16 cellular contexts compared by ENCODE assay signal in genomic region chr12:89884917-89885316, GRCh38.
DNase-seq lines count a peak whose midpoint lies in the region; ATAC-seq, FAIRE-seq and TF ChIP-seq lines count a peak whose summit lies in the region.
"Had no signal": no experiment of that assay in that cellular context is flagged by ENCODE, and none has a peak within 500 bp of the region (broad histone marks: within the 10 kb centered on the region; RNA-seq: fewer than 3 reads in every experiment).

No MANE protein-coding gene starts in this region.

- H2BK15ac ChIP-seq in neuronal stem cell (ENCODE audit: low read length) = no peak overlapping the region

- no peak overlapping the region for H3K9ac ChIP-seq in HUES48 (ENCODE audit: low read depth, low read length)
- no peak overlapping the region for H3K9ac ChIP-seq in neuronal stem cell (ENCODE audit: low read depth, low read length, poor library complexity)

- H3K4ac ChIP-seq in neuronal stem cell (ENCODE audit: low read length) = no peak overlapping the region

- no peak overlapping the region for H3K4me2 ChIP-seq in neuronal stem cell (ENCODE audit: insufficient read depth, low read length, poor library complexity, severe bottlenecking)

- peaks cover 44% of the 10 kb centered on the region for H3K4me1 Mint-ChIP-seq in activated B cell treated with CpG ODN at 0.5 μM for 24 hours

- H3K36me3 ChIP-seq in HUES48 (ENCODE audit: control insufficient read depth, insufficient read depth, low read length) (no peaks in the 10 kb centered on the region), neuronal stem cell (replicated peaks in 1 of 2; ENCODE audit: control insufficient read depth in 2 of 2, insufficient read depth in 2 of 2, low read length in 2 of 2) (no peaks in the 10 kb centered on the region)

- DNase-seq in NCI-H1930 (lab: John Stamatoyannopoulos, UW) (peak; percentile 57 to 60), activated B cell treated with CpG ODN at 0.5 μM for 24 hours (no peak), neuronal stem cell (ENCODE audit: low spot score) (no peak), Right ventricle myocardium inferior (ENCODE audit: missing footprints) (no peak), KG1 (lab: John Stamatoyannopoulos, UW) (no peak), frontal cortex (ENCODE audit: low spot score in 2 of 2) (no peak)
- DNase-seq: CD8-positive, alpha-beta memory T cell; DND-41; GDM1; GOT3; NCI-H1048; NCI-H187; NCI-H526 treated with DMSO at 0.1 percent for 48 hours had no signal

- H2AFZ ChIP-seq in neuronal stem cell (ENCODE audit: low read length) = no peak overlapping the region

- H3K14ac ChIP-seq in neuronal stem cell (ENCODE audit: low read length) = no peak overlapping the region

- no peak overlapping the region for H3K4me3 ChIP-seq in HUES48 (ENCODE audit: low read depth, low read length)
- no peak overlapping the region for H3K4me3 ChIP-seq in neuronal stem cell (ENCODE audit: low read length in 2 of 2)
- H3K4me3 ChIP-seq: K562 had no signal

- no peak overlapping the region for H2BK120ac ChIP-seq in neuronal stem cell (ENCODE audit: low read depth, low read length)

- FAIRE-seq in frontal cortex (lab: Jason Lieb, UNC) = no peak
- FAIRE-seq: K562 had no signal

- H4K8ac ChIP-seq in neuronal stem cell (ENCODE audit: low read depth, low read length) = no peak overlapping the region

- POLR2A ChIA-PET in activated B cell treated with CpG ODN at 0.5 μM for 24 hours (lab: Charles Lee) = interaction anchor here (0.8 to 5.1 kb wide), 6 partner anchors 21 to 176 kb away, joined by 4 to 67 read pairs (median 6); partner anchors contain the start of gene ATP2B1

- H3K36me3 Mint-ChIP-seq in activated B cell treated with CpG ODN at 0.5 μM for 24 hours (ENCODE audit: low read depth) = no peaks in the 10 kb centered on the region

- H3K23ac ChIP-seq in neuronal stem cell (ENCODE audit: low read depth, low read length, poor library complexity) = no peak overlapping the region

- no CpG with 5 or more reads among the region's 1 CpG for WGBS in neuronal stem cell (ENCODE audit: extremely low coverage in 2 of 2, insufficient read length in 2 of 2, insufficient replicate concordance in 1 of 2), 2 donors

- H3K9me3 ChIP-seq in HUES48 (ENCODE audit: control insufficient read depth, insufficient read depth, low read length) (no peaks in the 10 kb centered on the region; the same call in 1 of the 2 replicates), neuronal stem cell (replicated peaks in 1 of 2; ENCODE audit: control insufficient read depth in 2 of 2, insufficient read depth in 1 of 2, low read depth in 1 of 2, low read length in 2 of 2) (no peaks in the 10 kb centered on the region)

- H3K27me3 ChIP-seq in HUES48 (ENCODE audit: control insufficient read depth, insufficient read depth, low read length) = no peaks in the 10 kb centered on the region
- H3K27me3 ChIP-seq in neuronal stem cell (ENCODE audit: control insufficient read depth in 3 of 3, insufficient read depth in 3 of 3, low read depth in 1 of 3, low read length in 3 of 3) = no peaks in the 10 kb centered on the region

- peak overlapping the region; percentile 86 for H3K27ac ChIP-seq in HUES48 (ENCODE audit: low read depth, low read length)
- peak overlapping the region; percentile 55 for H3K27ac ChIP-seq in neuronal stem cell (replicated peaks; ENCODE audit: low read length)
- H3K27ac ChIP-seq: HL-60 had no signal

- intact Hi-C loops in activated B cell treated with CpG ODN at 0.5 μM for 24 hours (cut with micrococcal nuclease) = loop anchor here (5.0 to 10.0 kb wide), 2 partner anchors 127 to 220 kb away; no protein-coding TSS in a partner anchor
- intact Hi-C loops in Right ventricle myocardium inferior (cut with DNase I) = no loop called here

- H2BK5ac ChIP-seq in neuronal stem cell (ENCODE audit: low read length) = no peak overlapping the region

- no peak overlapping the region for H3K4me3 Mint-ChIP-seq in activated B cell treated with CpG ODN at 0.5 μM for 24 hours
- H3K4me3 Mint-ChIP-seq: CD8-positive, alpha-beta memory T cell had no signal

- ATAC-seq in activated B cell treated with CpG ODN at 0.5 μM for 24 hours (ENCODE audit: low read depth) = no peak
- ATAC-seq in Right ventricle myocardium inferior = no peak
- ATAC-seq: K562 had no signal

- H3K9me3 Mint-ChIP-seq in activated B cell treated with CpG ODN at 0.5 μM for 24 hours = no peaks in the 10 kb centered on the region

- TF ChIP-seq CTCF in activated B cell treated with CpG ODN at 0.5 μM for 24 hours (IDR thresholded peaks at IDR 0.05) = no peak

- peak overlapping the region; percentile 97 for H3K27ac Mint-ChIP-seq in activated B cell treated with CpG ODN at 0.5 μM for 24 hours

- H2AK5ac ChIP-seq in neuronal stem cell (ENCODE audit: low read depth, low read length) = no peak overlapping the region

- no peaks in the 10 kb centered on the region for H3K27me3 Mint-ChIP-seq in activated B cell treated with CpG ODN at 0.5 μM for 24 hours
- H3K27me3 Mint-ChIP-seq: CD8-positive, alpha-beta memory T cell had no signal

- no peak overlapping the region for H4K91ac ChIP-seq in neuronal stem cell (ENCODE audit: low read depth, low read length, poor library complexity)

- H3K4me1 ChIP-seq in HUES48 (ENCODE audit: control insufficient read depth, insufficient read depth, low read length) = peaks cover 25% of the 10 kb centered on the region
- H3K4me1 ChIP-seq in neuronal stem cell (ENCODE audit: control insufficient read depth in 2 of 2, insufficient read depth in 1 of 2, low read depth in 1 of 2, low read length in 2 of 2) = peaks cover 10 to 11% of the 10 kb centered on the region in 2 donors

- no peak overlapping the region for H3K18ac ChIP-seq in neuronal stem cell (ENCODE audit: low read length)

- no peaks in the 10 kb centered on the region for H3K79me1 ChIP-seq in neuronal stem cell (ENCODE audit: low read depth, low read length)

- no peak overlapping the region for H2BK12ac ChIP-seq in neuronal stem cell (ENCODE audit: low read length)

- CTCF ChIA-PET in activated B cell treated with CpG ODN at 0.5 μM for 24 hours (lab: Charles Lee) = interaction anchor here (1.4 kb wide), 1 partner anchor 9 kb away, joined by 3 read pairs; no protein-coding TSS in a partner anchor

Comparison
In these comparisons a context has a peak if more than half of its experiments do, and no peak if none do; other contexts are left out.
1. DNase-seq: peak in NCI-H1930 (2 of 2); none in activated B cell treated with CpG ODN at 0.5 μM for 24 hours (single experiment), neuronal stem cell (single experiment), Right ventricle myocardium inferior (single experiment), KG1 (single experiment) and frontal cortex (0 of 2).